1 cellular context compared by ENCODE assay signal in genomic region chr1:25485536-25486235, GRCh38.
TF ChIP-seq lines count a peak whose summit lies in the region.

No MANE protein-coding gene starts in this region.

TF ChIP-seq in GM23338, 12 proteins besides CTCF, POLR2A, EP300 and RAD21 (continued from another document):
- no peak for TF ChIP-seq ZNF462 (CRISPR knock-in tag; IDR thresholded peaks at IDR 0.05)
- no peak for TF ChIP-seq ZNF114 (CRISPR knock-in tag; IDR thresholded peaks at IDR 0.05)
- TF ChIP-seq CREB1 (CRISPR knock-in tag; IDR thresholded peaks at IDR 0.05; ENCODE audit: low read depth): no peak
- TF ChIP-seq POLR2AphosphoS5 (IDR thresholded peaks at IDR 0.05; ENCODE audit: low read depth): no peak
- TF ChIP-seq NANOG (IDR thresholded peaks at IDR 0.05; ENCODE audit: borderline replicate concordance): no peak
- no peak for TF ChIP-seq REST (IDR thresholded peaks at IDR 0.05; ENCODE audit: unreplicated experiment)
- TF ChIP-seq EZH2phosphoT487 (IDR thresholded peaks at IDR 0.05; ENCODE audit: unreplicated experiment): no peak
- no peak for TF ChIP-seq JUNB (IDR thresholded peaks at IDR 0.05; ENCODE audit: unreplicated experiment)
- TF ChIP-seq ZNF331 (CRISPR knock-in tag; IDR thresholded peaks at IDR 0.05; ENCODE audit: low read depth): no peak
- TF ChIP-seq ETS1 (IDR thresholded peaks at IDR 0.05): no peak
- no peak for TF ChIP-seq STAT1 (IDR thresholded peaks at IDR 0.05; ENCODE audit: unreplicated experiment)
